10 cellular contexts compared by ENCODE assay signal in the genomic region with DNA sequence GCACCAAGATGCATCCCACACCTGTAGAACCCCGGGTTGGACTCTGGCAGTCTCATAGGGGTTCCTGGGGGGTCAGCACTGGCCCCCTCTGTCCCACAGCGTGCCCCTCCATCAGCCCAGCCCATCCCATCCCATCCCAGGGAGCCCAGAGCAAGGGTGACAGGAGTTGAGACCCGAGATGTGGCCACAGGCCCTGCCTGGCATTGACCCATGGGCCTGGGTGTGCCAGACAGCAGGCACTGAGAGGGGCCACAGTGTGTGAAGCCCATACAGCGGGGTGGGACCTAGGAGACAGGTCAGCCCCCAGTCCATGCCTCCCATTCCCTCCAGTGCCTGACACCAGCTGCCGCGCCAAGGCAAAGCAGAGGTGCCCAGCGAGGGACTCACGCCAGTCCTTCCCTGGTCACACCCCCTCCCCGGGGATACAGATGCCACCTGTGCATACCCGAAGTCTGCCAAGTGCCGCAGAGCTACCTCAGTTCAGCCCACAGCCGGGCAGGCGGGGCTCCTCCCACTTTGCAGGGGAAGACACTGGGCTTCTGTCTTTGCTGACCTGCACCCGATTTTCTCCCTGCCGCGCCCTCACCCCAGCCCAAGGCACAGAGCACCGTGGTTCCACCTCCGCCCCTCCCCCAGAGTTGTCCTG. TPM values are rescaled to one million over a fixed set of nuclear protein-coding genes. Genes with fewer than 3 reads are reported as not detected.
DNase-seq lines count a peak whose midpoint lies in the region; ATAC-seq and TF ChIP-seq lines count a peak whose summit lies in the region.
"Had no signal": no experiment of that assay in that cellular context is flagged by ENCODE, and none has a peak within 500 bp of the region (broad histone marks: within the 10 kb centered on the region; RNA-seq: fewer than 3 reads in every experiment).

No MANE protein-coding gene starts in this region.

- H3K4me1 ChIP-seq in ascending aorta (peaks cover 3 to 33% of the 10 kb centered on the region in 2 donors), left lung (peaks cover 8 to 51% of the 10 kb centered on the region in 2 donors), transverse colon (peaks cover 5 to 26% (median 19%) of the 10 kb centered on the region in 4 donors)

- H3K4me3 Mint-ChIP-seq in activated naive CD4-positive, alpha-beta T cell treated with anti-CD3 and anti-CD28 coated beads, Interleukin-2, amount 10 ng/mL, durations not matched to agents 7 days and 5 days, result no peak overlapping the region
- H3K4me3 Mint-ChIP-seq in activated naive CD4-positive, alpha-beta T cell treated with anti-CD3 and anti-CD28 coated beads for 36 hours, result no peak overlapping the region
- H3K4me3 Mint-ChIP-seq: dendritic cell treated with granulocyte-macrophage colony-stimulating factor and Interleukin-4, amounts not matched to agents 40 ng/mL and 50 ng/mL, for 4 days had no signal

- peaks cover 2% of the 10 kb centered on the region for H3K4me1 Mint-ChIP-seq in activated naive CD4-positive, alpha-beta T cell treated with anti-CD3 and anti-CD28 coated beads, Interleukin-2, amount 10 ng/mL, durations not matched to agents 7 days and 5 days
- H3K4me1 Mint-ChIP-seq in activated naive CD4-positive, alpha-beta T cell treated with anti-CD3 and anti-CD28 coated beads for 36 hours (ENCODE audit: low read depth), result peaks cover 7% of the 10 kb centered on the region

- WGBS in transverse colon (ENCODE audit: low coverage in 1 of 2), 2 donors, result 32 to 57% methylated on average over 5 to 18 of the region's 18 CpGs

- TF ChIP-seq CTCF in ascending aorta (IDR thresholded peaks at IDR 0.05) (no peak), left lung (IDR thresholded peaks at IDR 0.05) (no peak), transverse colon (IDR thresholded peaks at IDR 0.05) (no peak)

- DNase-seq in activated naive CD4-positive, alpha-beta T cell treated with anti-CD3 and anti-CD28 coated beads, Interleukin-2, amount 10 ng/mL, durations not matched to agents 7 days and 5 days, result peak; percentile 17
- no peak for DNase-seq in activated naive CD4-positive, alpha-beta T cell treated with anti-CD3 and anti-CD28 coated beads for 36 hours
- DNase-seq in ascending aorta (ENCODE audit: low spot score in 2 of 2) (peak; percentile 4 to 61), left lung (peak; percentile 25 to 69), transverse colon (peak; percentile 7), dedifferentiated amniotic fluid mesenchymal stem cell (ENCODE audit: extremely low spot score) (no peak)
- DNase-seq: amniotic stem cell had no signal

- intact Hi-C loops in activated naive CD4-positive, alpha-beta T cell treated with anti-CD3 and anti-CD28 coated beads for 36 hours (cut with micrococcal nuclease), result no loop called here
- intact Hi-C loops in ascending aorta (cut with DNase I) (loop anchor here (10.0 kb wide), 2 partner anchors 370 to 500 kb away; a partner anchor contains a TSS), left lung (cut with DNase I) (loop anchor here in 1 of 2 donors (5.0 kb wide), 1 partner anchor 153 kb away; no protein-coding TSS in a partner anchor), transverse colon (cut with DNase I; ENCODE audit: low total_unique reads) (loop anchor here (5.0 kb wide), 2 partner anchors 58 to 148 kb away; a partner anchor contains a TSS)

- peaks cover 78% of the 10 kb centered on the region for H3K27me3 Mint-ChIP-seq in activated naive CD4-positive, alpha-beta T cell treated with anti-CD3 and anti-CD28 coated beads, Interleukin-2, amount 10 ng/mL, durations not matched to agents 7 days and 5 days
- peaks cover 37% of the 10 kb centered on the region for H3K27me3 Mint-ChIP-seq in activated naive CD4-positive, alpha-beta T cell treated with anti-CD3 and anti-CD28 coated beads for 36 hours (ENCODE audit: low read depth)

- TF ChIP-seq EP300 in transverse colon (IDR thresholded peaks at IDR 0.05; ENCODE audit: low read depth), result no peak

- H3K36me3 Mint-ChIP-seq in activated naive CD4-positive, alpha-beta T cell treated with anti-CD3 and anti-CD28 coated beads, Interleukin-2, amount 10 ng/mL, durations not matched to agents 7 days and 5 days, result no peaks in the 10 kb centered on the region
- H3K36me3 Mint-ChIP-seq in activated naive CD4-positive, alpha-beta T cell treated with anti-CD3 and anti-CD28 coated beads for 36 hours (ENCODE audit: low read depth), result no peaks in the 10 kb centered on the region

- H3K27ac ChIP-seq in ascending aorta (no peak overlapping the region), left lung (peak overlapping the region; percentile 15 to 26), transverse colon (no peak overlapping the region)

- no peak for ATAC-seq in left lung
- no peak for ATAC-seq in GM19023 (IDR thresholded peaks at IDR 0.05; ENCODE audit: unreplicated experiment)
- no peak for ATAC-seq in GM18520 (IDR thresholded peaks at IDR 0.05; ENCODE audit: unreplicated experiment)

- no peak for TF ChIP-seq POLR2A in transverse colon (IDR thresholded peaks at IDR 0.05)

- no peaks in the 10 kb centered on the region for H3K27me3 ChIP-seq in ascending aorta
- H3K27me3 ChIP-seq in left lung, result peaks cover 0 to 46% of the 10 kb centered on the region in 2 donors
- H3K27me3 ChIP-seq in transverse colon, result peaks cover 38% of the 10 kb centered on the region

- CTCF ChIA-PET in activated naive CD4-positive, alpha-beta T cell treated with anti-CD3 and anti-CD28 coated beads, Interleukin-2, amount 10 ng/mL, durations not matched to agents 7 days and 5 days (lab: Charles Lee), result no interaction called here
- CTCF ChIA-PET in activated naive CD4-positive, alpha-beta T cell treated with anti-CD3 and anti-CD28 coated beads for 36 hours (lab: Charles Lee), result interaction anchor here (0.6 kb wide), 1 partner anchor 62 kb away, joined by 3 read pairs; no protein-coding TSS in a partner anchor

- H3K4me3 ChIP-seq in ascending aorta (no peak overlapping the region), left lung (no peak overlapping the region), transverse colon (no peak overlapping the region)

- in situ Hi-C loops in transverse colon (cut with MboI; ENCODE audit: low pct_ligation_motif_present in 1 of 4, low pct_unique_long_range_greater_than_20kb in 1 of 4, low sequenced_read_pairs in 3 of 4), result loop anchor here in 1 of 4 donors (10.0 kb wide), 1 partner anchor 150 kb away; no protein-coding TSS in a partner anchor

- H3K27ac Mint-ChIP-seq in activated naive CD4-positive, alpha-beta T cell treated with anti-CD3 and anti-CD28 coated beads, Interleukin-2, amount 10 ng/mL, durations not matched to agents 7 days and 5 days, result no peak overlapping the region
- no peak overlapping the region for H3K27ac Mint-ChIP-seq in activated naive CD4-positive, alpha-beta T cell treated with anti-CD3 and anti-CD28 coated beads for 36 hours
- H3K27ac Mint-ChIP-seq: dendritic cell treated with granulocyte-macrophage colony-stimulating factor and Interleukin-4, amounts not matched to agents 40 ng/mL and 50 ng/mL, for 4 days had no signal

- H3K9me3 ChIP-seq in ascending aorta (no peaks in the 10 kb centered on the region), left lung (no peaks in the 10 kb centered on the region), transverse colon (no peaks in the 10 kb centered on the region)

- no peaks in the 10 kb centered on the region for H3K9me3 Mint-ChIP-seq in activated naive CD4-positive, alpha-beta T cell treated with anti-CD3 and anti-CD28 coated beads, Interleukin-2, amount 10 ng/mL, durations not matched to agents 7 days and 5 days
- no peaks in the 10 kb centered on the region for H3K9me3 Mint-ChIP-seq in activated naive CD4-positive, alpha-beta T cell treated with anti-CD3 and anti-CD28 coated beads for 36 hours
- H3K9me3 Mint-ChIP-seq: dendritic cell treated with granulocyte-macrophage colony-stimulating factor and Interleukin-4, amounts not matched to agents 40 ng/mL and 50 ng/mL, for 4 days had no signal

- H3K36me3 ChIP-seq in ascending aorta (no peaks in the 10 kb centered on the region), left lung (no peaks in the 10 kb centered on the region), transverse colon (no peaks in the 10 kb centered on the region)

RNA-seq across cellular contexts. Expression of a gene that starts 50.4 kb away (rescaled TPM):
- under 1 TPM; 0.10 to 0.12 TPM for total RNA-seq in activated naive CD4-positive, alpha-beta T cell treated with anti-CD3 and anti-CD28 coated beads for 36 hours
- total RNA-seq in ascending aorta (not detected), left lung (1 to 10 TPM; 1.2 to 1.5 TPM), transverse colon (under 1 TPM; 0.27 to 0.75 (median 0.52) TPM)

RNA-seq across cellular contexts. Expression of a gene that starts 58.7 kb away (rescaled TPM):
- total RNA-seq in activated naive CD4-positive, alpha-beta T cell treated with anti-CD3 and anti-CD28 coated beads for 36 hours, result 1 to 10 TPM in 1 of 2 experiments, under 1 TPM in 1; 0.91 to 1.2 TPM
- total RNA-seq in ascending aorta (28.3 TPM), left lung (10 to 100 TPM; 24.6 to 27.0 TPM), transverse colon (10 to 100 TPM; 16.8 to 59.5 (median 21.9) TPM)

Comparison
In these comparisons a context has a peak if more than half of its experiments do, and no peak if none do; other contexts are left out.
1. DNase-seq: peak in activated naive CD4-positive, alpha-beta T cell treated with anti-CD3 and anti-CD28 coated beads, Interleukin-2, amount 10 ng/mL, durations not matched to agents 7 days and 5 days (single experiment), ascending aorta (2 of 2), left lung (2 of 2) and transverse colon (single experiment); none in activated naive CD4-positive, alpha-beta T cell treated with anti-CD3 and anti-CD28 coated beads for 36 hours (single experiment) and dedifferentiated amniotic fluid mesenchymal stem cell (single experiment).
2. H3K27ac ChIP-seq: peak in left lung (2 of 2); none in ascending aorta (0 of 2) and transverse colon (0 of 4).
3. RNA of a gene that starts 58.7 kb away (total RNA-seq): 28.3 TPM in ascending aorta (single experiment), 24.6 to 27.0 TPM in left lung and 16.8 to 59.5 TPM in transverse colon; 0.91 to 1.2 TPM in activated naive CD4-positive, alpha-beta T cell treated with anti-CD3 and anti-CD28 coated beads for 36 hours; every median in the first group is over 4 times any median in the second.